ENCODE assay signal across 12 cellular contexts in genomic region chr7:141295367-141295895, GRCh38.
A peak's percentile ranks its signal among the peaks of the same experiment; 100 is the strongest.
DNase-seq lines count a peak whose midpoint lies in the region; ATAC-seq lines count a peak whose summit lies in the region.
"Had no signal": no experiment of that assay in that cellular context is flagged by ENCODE, and none has a peak within 500 bp of the region (broad histone marks: within the 10 kb centered on the region; RNA-seq: fewer than 3 reads in every experiment).

No MANE protein-coding gene starts in this region.

- H3K36me3 Mint-ChIP-seq in effector memory CD8-positive, alpha-beta T cell (ENCODE audit: insufficient read depth) = peaks cover 2% of the 10 kb centered on the region

- H3K27ac Mint-ChIP-seq in effector memory CD8-positive, alpha-beta T cell = no peak overlapping the region

- H3K4me1 Mint-ChIP-seq in effector memory CD8-positive, alpha-beta T cell (ENCODE audit: low read depth in 2 of 2) = no peaks in the 10 kb centered on the region

- intact Hi-C loops in left colon (cut with DNase I, micrococcal nuclease) = no loop called here

- peaks cover 28 to 37% of the 10 kb centered on the region in 2 donors for H3K27me3 Mint-ChIP-seq in effector memory CD8-positive, alpha-beta T cell

- H3K9me3 Mint-ChIP-seq in effector memory CD8-positive, alpha-beta T cell = no peaks in the 10 kb centered on the region

- DNase-seq in DMS79 treated with DMSO at 0.1 percent for 48 hours (lab: John Stamatoyannopoulos, UW) (peak; percentile 99), NCI-H128 (lab: John Stamatoyannopoulos, UW; ENCODE audit: unreplicated experiment) (peak; percentile 75), NCI-H2107 treated with DMSO at 0.1 percent for 48 hours (lab: John Stamatoyannopoulos, UW; ENCODE audit: unreplicated experiment) (peak; percentile 97), NCI-H69 (lab: John Stamatoyannopoulos, UW) (peak; percentile 94), activated T-cell treated with anti-CD3 and anti-CD28 coated beads for 4 hours (no peak), COR-L47 (lab: John Stamatoyannopoulos, UW) (no peak), left colon (no peak)
- DNase-seq in effector memory CD8-positive, alpha-beta T cell = no peak
- DNase-seq: C1 segment of cervical spinal cord, NCI-H1930, NCI-H446 treated with DMSO at 0.1 percent for 48 hours had no signal

- ATAC-seq in effector memory CD8-positive, alpha-beta T cell (replicated peaks) = no peak
- ATAC-seq in left colon = no peak
- ATAC-seq: Panc1 had no signal

- H3K4me3 Mint-ChIP-seq in effector memory CD8-positive, alpha-beta T cell = no peak overlapping the region

Comparison
In these comparisons a context has a peak if more than half of its experiments do, and no peak if none do; other contexts are left out.
1. DNase-seq: peak in DMS79 treated with DMSO at 0.1 percent for 48 hours (single experiment), NCI-H128 (single experiment), NCI-H2107 treated with DMSO at 0.1 percent for 48 hours (single experiment) and NCI-H69 (single experiment); none in activated T-cell treated with anti-CD3 and anti-CD28 coated beads for 4 hours (single experiment), effector memory CD8-positive, alpha-beta T cell (0 of 3), COR-L47 (single experiment) and left colon (0 of 2).